In genomic region chr14:101072945-101073597, GRCh38 we compare ENCODE assay signal across 9 cellular contexts.
DNase-seq lines count a peak whose midpoint lies in the region; ATAC-seq and TF ChIP-seq lines count a peak whose summit lies in the region.
"Had no signal": no experiment of that assay in that cellular context is flagged by ENCODE, and none has a peak within 500 bp of the region (broad histone marks: within the 10 kb centered on the region; RNA-seq: fewer than 3 reads in every experiment).

No MANE protein-coding gene starts in this region.

- peak overlapping the region; percentile 70 for H3K4me2 ChIP-seq in PC-9

- no peaks in the 10 kb centered on the region for H3K36me3 ChIP-seq in PC-9 (ENCODE audit: low read depth)

- H2AFZ ChIP-seq in PC-9 = no peak overlapping the region

- H3K9me2 ChIP-seq in PC-9 (ENCODE audit: insufficient read depth) = no peaks in the 10 kb centered on the region

- CTCF ChIA-PET in PC-9 (lab: Charles Lee) = no interaction called here

- no peaks in the 10 kb centered on the region for H3F3A ChIP-seq in PC-9 (ENCODE audit: insufficient read depth, low read depth)

- BruUV-seq in PC-9 (replicated peaks; lab: Mats Ljungman, UMichigan) = no TSS peak

- no peaks in the 10 kb centered on the region for H3K79me2 ChIP-seq in PC-9 (ENCODE audit: low read depth)

- ATAC-seq in GM19452 (IDR thresholded peaks at IDR 0.05; ENCODE audit: unreplicated experiment) = peak; percentile 88
- peak; percentile 62 for ATAC-seq in HG03457 (IDR thresholded peaks at IDR 0.05; ENCODE audit: unreplicated experiment)
- ATAC-seq: CD8-positive, alpha-beta T cell had no signal

- intact Hi-C loops in PC-9 (cut with micrococcal nuclease; ENCODE audit: unreplicated experiment) = no loop called here

- peaks cover 9% of the 10 kb centered on the region; the same call in 1 of the 2 replicates for H3K4me1 ChIP-seq in PC-9 (replicated peaks; ENCODE audit: insufficient read depth)

- no peak overlapping the region; the same call in 1 of the 2 replicates for H3K4me3 ChIP-seq in PC-9

- POLR2A ChIA-PET in PC-9 (lab: Charles Lee; ENCODE audit: unreplicated experiment) = no interaction called here

- H3K27ac ChIP-seq in PC-9 = no peak overlapping the region

- no peaks in the 10 kb centered on the region for H3K9me3 ChIP-seq in PC-9 (ENCODE audit: insufficient read depth, low read depth)

- H4K20me1 ChIP-seq in PC-9 (ENCODE audit: insufficient read depth) = no peaks in the 10 kb centered on the region

- H3K27me3 ChIP-seq in PC-9 (ENCODE audit: insufficient read depth, low read depth) = no peaks in the 10 kb centered on the region

- no peak for TF ChIP-seq CTCF in PC-9 (conservative IDR thresholded peaks at IDR 0.05)

- DNase-seq in NCI-H345 (lab: John Stamatoyannopoulos, UW) (peak; percentile 47), NCI-H345 treated with DMSO at 0.1 percent for 48 hours (lab: John Stamatoyannopoulos, UW; ENCODE audit: unreplicated experiment) (no peak), PC-9 (peak; percentile 43 to 82), dermis microvascular lymphatic vessel endothelial cell (ENCODE audit: low read depth in 2 of 2) (peak; percentile 87 to 99), mucosa of gallbladder (ENCODE audit: low spot score) (peak; percentile 80)
- DNase-seq in stimulated activated naive CD4-positive, alpha-beta T cell (lab: John Stamatoyannopoulos, UW) = no peak

Comparison
In these comparisons a context has a peak if more than half of its experiments do, and no peak if none do; other contexts are left out.
1. DNase-seq: peak in NCI-H345 (single experiment), PC-9 (2 of 2), dermis microvascular lymphatic vessel endothelial cell (2 of 2) and mucosa of gallbladder (single experiment); none in NCI-H345 treated with DMSO at 0.1 percent for 48 hours (single experiment) and stimulated activated naive CD4-positive, alpha-beta T cell (0 of 6).